11 cellular contexts compared by ENCODE assay signal in genomic region chr15:60374209-60374608, GRCh38. TPM values are rescaled to one million over a fixed set of nuclear protein-coding genes. Genes with fewer than 3 reads are reported as not detected.
DNase-seq lines count a peak whose midpoint lies in the region; ATAC-seq and TF ChIP-seq lines count a peak whose summit lies in the region.
"Had no signal": no experiment of that assay in that cellular context is flagged by ENCODE, and none has a peak within 500 bp of the region (broad histone marks: within the 10 kb centered on the region; RNA-seq: fewer than 3 reads in every experiment).

No MANE protein-coding gene starts in this region.

- peaks cover 5% of the 10 kb centered on the region for H3K9me3 Mint-ChIP-seq in glutamatergic neuron (ENCODE audit: unreplicated experiment)

- no peak for TF ChIP-seq POLR2A in HCT116 (IDR thresholded peaks at IDR 0.05; ENCODE audit: borderline replicate concordance, extremely low read depth, insufficient read depth, insufficient read length)
- TF ChIP-seq POLR2A in gastrocnemius medialis (IDR thresholded peaks at IDR 0.05): no peak

- peak overlapping the region; percentile 66 for H3K4me3 Mint-ChIP-seq in glutamatergic neuron (ENCODE audit: unreplicated experiment)
- H3K4me3 Mint-ChIP-seq: activated naive CD8-positive, alpha-beta T cell had no signal

- H3K4me3 ChIP-seq in HCT116 (replicated peaks in 1 of 2; ENCODE audit: low read depth in 1 of 2, low read length in 2 of 2): peak overlapping the region in 1 of 2 experiments; percentile 16; a peak in 2 of 4 replicates
- H3K4me3 ChIP-seq in gastrocnemius medialis: peak overlapping the region in 1 of 4 donors; percentile 1

- H3K9ac ChIP-seq in HCT116 (ENCODE audit: low read length): peak overlapping the region; percentile 63

- RAD21 ChIA-PET in HCT116 (lab: Charles Lee; ENCODE audit: low non-redundant PET in 1 of 2, low total read pairs in 2 of 2, uncharacterized antibody in 2 of 2, unreplicated experiment in 2 of 2): interaction anchor here (0.9 to 1.0 kb wide), 3 partner anchors 20 to 108 kb away, joined by 3 read pairs; no protein-coding TSS in a partner anchor

- H4K20me1 ChIP-seq in HCT116 (ENCODE audit: insufficient read depth): no peaks in the 10 kb centered on the region

- H3K27ac Mint-ChIP-seq in glutamatergic neuron (ENCODE audit: unreplicated experiment): peak overlapping the region; percentile 85
- H3K27ac Mint-ChIP-seq: activated naive CD8-positive, alpha-beta T cell had no signal

- H3K79me2 ChIP-seq in HCT116 (ENCODE audit: insufficient read depth, low read length): peaks cover 100% of the 10 kb centered on the region

- H3K9me2 ChIP-seq in HCT116 (ENCODE audit: insufficient read depth): no peaks in the 10 kb centered on the region

- H3K36me3 Mint-ChIP-seq in glutamatergic neuron (ENCODE audit: unreplicated experiment): peaks cover 16% of the 10 kb centered on the region

- POLR2A ChIA-PET in HCT116 (lab: Charles Lee): interaction anchor here (0.9 to 8.0 kb wide), 10 partner anchors 9 to 65 kb away, joined by 3 to 70 read pairs (median 4); partner anchors contain the start of gene ANXA2

- H3K27ac ChIP-seq in HCT116 (ENCODE audit: low read depth, low read length) (peak overlapping the region; percentile 93), gastrocnemius medialis (peak overlapping the region; percentile 82 to 89 (median 88))

- TF ChIP-seq CTCF in HCT116 (IDR thresholded peaks at IDR 0.05 in 2 of 3, conservative IDR thresholded peaks at IDR 0.05 in 1 of 3; ENCODE audit: borderline replicate concordance in 1 of 3, insufficient read depth in 1 of 3, low read depth in 2 of 3, low read length in 2 of 3) (no peak), glutamatergic neuron (IDR thresholded peaks at IDR 0.05; ENCODE audit: partially characterized antibody, unreplicated experiment) (no peak), gastrocnemius medialis (IDR thresholded peaks at IDR 0.05 in 4 of 5, conservative IDR thresholded peaks at IDR 0.05 in 1 of 5) (no peak)

- CTCF ChIA-PET in HCT116 (lab: Charles Lee): interaction anchor here (1.2 kb wide), 1 partner anchor 15 kb away, joined by 5 read pairs; no protein-coding TSS in a partner anchor

- intact Hi-C loops in HCT116 (cut with micrococcal nuclease): loop anchor here (1.0 to 5.0 kb wide), 2 partner anchors 19 to 103 kb away; partner anchors contain the start of gene ICE2
- intact Hi-C loops in gastrocnemius medialis (cut with DNase I; ENCODE audit: low total_unique reads): loop anchor here (2.0 kb wide), 1 partner anchor 23 kb away; the partner anchor contains the start of gene ANXA2

- DNase-seq in HCT116 (ENCODE audit: low read depth, low spot score) (no peak), glutamatergic neuron (no peak), gastrocnemius medialis (no peak), SIG-M5 treated with dmso at 0.1 percent for 504 hours (lab: John Stamatoyannopoulos, UW; ENCODE audit: unreplicated experiment) (no peak)
- no peak for DNase-seq in stimulated activated CD4-positive, alpha-beta T cell treated with anti-CD3 and anti-CD28 coated beads, Interleukin-2, amount 100 ng/mL, for 24 hours
- DNase-seq: erythroblast; stimulated activated CD4-positive, alpha-beta T cell treated with anti-CD3 and anti-CD28 coated beads, Interleukin-4, amount 100 ng/mL, for 24 hours had no signal

- ATAC-seq in HCT116 (no peak), SK-N-SH treated with all-trans-retinoic acid at 6 μM for 48 hours (no peak), gastrocnemius medialis (peak; percentile 15 to 24), HG03159 (IDR thresholded peaks at IDR 0.05; ENCODE audit: unreplicated experiment) (no peak), HG02884 (IDR thresholded peaks at IDR 0.05; ENCODE audit: unreplicated experiment) (no peak)

- peak overlapping the region; percentile 65 for H3K4me2 ChIP-seq in HCT116 (ENCODE audit: low read length)

- H3K4me1 ChIP-seq in HCT116 (ENCODE audit: control insufficient read depth in 1 of 2, insufficient read depth in 2 of 2, low read length in 2 of 2) (peaks cover 88 to 99% of the 10 kb centered on the region in 2 experiments), gastrocnemius medialis (peaks cover 94 to 95% of the 10 kb centered on the region in 2 donors)

- TSS peak; percentile 32 for BruUV-seq in HCT116 (replicated peaks; lab: Mats Ljungman, UMichigan)

- TF ChIP-seq RAD21 in HCT116 (IDR thresholded peaks at IDR 0.05; ENCODE audit: low read depth): no peak

- H3K27me3 Mint-ChIP-seq in glutamatergic neuron (ENCODE audit: unreplicated experiment): peaks cover 5% of the 10 kb centered on the region
- H3K27me3 Mint-ChIP-seq: activated naive CD8-positive, alpha-beta T cell had no signal

- in situ Hi-C loops in gastrocnemius medialis (cut with MboI; ENCODE audit: low sequenced_read_pairs in 4 of 4): no loop called here

- H2AFZ ChIP-seq in HCT116 (ENCODE audit: low read depth, low read length, poor library complexity, severe bottlenecking): no peak overlapping the region

- peaks cover 59% of the 10 kb centered on the region for H3K4me1 Mint-ChIP-seq in glutamatergic neuron (ENCODE audit: low read depth, unreplicated experiment)

- no peaks in the 10 kb centered on the region for H3K9me3 ChIP-seq in HCT116 (ENCODE audit: control insufficient read depth in 1 of 2, insufficient read depth in 1 of 2, low read depth in 1 of 2, low read length in 2 of 2)
- no peaks in the 10 kb centered on the region for H3K9me3 ChIP-seq in gastrocnemius medialis

- H3K36me3 ChIP-seq in HCT116 (ENCODE audit: control insufficient read depth in 1 of 2, insufficient read depth in 2 of 2, low read length in 2 of 2) (peaks cover 7 to 52% of the 10 kb centered on the region in 2 experiments), gastrocnemius medialis (peaks cover 0 to 27% of the 10 kb centered on the region in 2 donors)

- H3K27me3 ChIP-seq in HCT116 (ENCODE audit: insufficient read depth, low read length) (no peaks in the 10 kb centered on the region), gastrocnemius medialis (no peaks in the 10 kb centered on the region)

TF ChIP-seq in HCT116, 20 proteins besides CTCF, POLR2A, EP300 and RAD21 (continues in another document):
- TF ChIP-seq CBX3 (IDR thresholded peaks at IDR 0.05; ENCODE audit: low read depth) (no peak), ZBTB33 (IDR thresholded peaks at IDR 0.05; ENCODE audit: extremely low read depth, insufficient replicate concordance, low read length) (no peak), JUND (IDR thresholded peaks at IDR 0.05) (no peak), EGR1 (IDR thresholded peaks at IDR 0.05; ENCODE audit: low read depth) (no peak), FOSL1 (IDR thresholded peaks at IDR 0.05; ENCODE audit: low read depth) (no peak), TCF7L2 (IDR thresholded peaks at IDR 0.05; ENCODE audit: borderline replicate concordance, extremely low read depth, insufficient read depth, insufficient read length) (no peak), EZH2phosphoT487 (IDR thresholded peaks at IDR 0.05; ENCODE audit: borderline replicate concordance) (no peak)

TF ChIP-seq in SK-N-SH treated with all-trans-retinoic acid at 6 μM for 48 hours, 23 proteins besides CTCF, POLR2A, EP300 and RAD21:
- TF ChIP-seq TOX (CRISPR knock-in tag; IDR thresholded peaks at IDR 0.05; ENCODE audit: borderline replicate concordance): no peak
- TF ChIP-seq ARNTL (CRISPR knock-in tag; IDR thresholded peaks at IDR 0.05; ENCODE audit: borderline replicate concordance, low read depth): no peak
- no peak for TF ChIP-seq ZFP3 (CRISPR knock-in tag; IDR thresholded peaks at IDR 0.05)
- no peak for TF ChIP-seq GLIS3 (CRISPR knock-in tag; IDR thresholded peaks at IDR 0.05)
- TF ChIP-seq ESRRG (CRISPR knock-in tag; IDR thresholded peaks at IDR 0.05): 0 out of 2 replicates have a peak, but pooled peaks have one; percentile 42
- TF ChIP-seq ISL1 (CRISPR knock-in tag; IDR thresholded peaks at IDR 0.05): 0 out of 2 replicates have a peak, but pooled peaks have one; percentile 46
- TF ChIP-seq TSHZ2 (CRISPR knock-in tag; IDR thresholded peaks at IDR 0.05): no peak
TF ChIP-seq in SK-N-SH treated with all-trans-retinoic acid at 6 μM for 48 hours: peak in this region for 2.

RNA-seq across cellular contexts. Expression of gene ANXA2, which starts 23.6 kb away (rescaled TPM):
- total RNA-seq in HCT116 (2021; ENCODE audit: unreplicated experiment): 1,298 TPM
- 1,797 and 1,965 TPM in 2 replicates for polyA plus RNA-seq in HCT116 (2012)
- total RNA-seq in glutamatergic neuron (ENCODE audit: unreplicated experiment): 925 TPM
- total RNA-seq in gastrocnemius medialis: 100 to 1,000 TPM; 266 to 386 (median 323) TPM

Comparison
In these comparisons a context has a peak if more than half of its experiments do, and no peak if none do; other contexts are left out.
1. ATAC-seq: peak in gastrocnemius medialis (2 of 2); none in HCT116 (single experiment), SK-N-SH treated with all-trans-retinoic acid at 6 μM for 48 hours (single experiment), HG03159 (single experiment) and HG02884 (single experiment).